Comparison of ENCODE assay signal across 14 cellular contexts in the genomic region with DNA sequence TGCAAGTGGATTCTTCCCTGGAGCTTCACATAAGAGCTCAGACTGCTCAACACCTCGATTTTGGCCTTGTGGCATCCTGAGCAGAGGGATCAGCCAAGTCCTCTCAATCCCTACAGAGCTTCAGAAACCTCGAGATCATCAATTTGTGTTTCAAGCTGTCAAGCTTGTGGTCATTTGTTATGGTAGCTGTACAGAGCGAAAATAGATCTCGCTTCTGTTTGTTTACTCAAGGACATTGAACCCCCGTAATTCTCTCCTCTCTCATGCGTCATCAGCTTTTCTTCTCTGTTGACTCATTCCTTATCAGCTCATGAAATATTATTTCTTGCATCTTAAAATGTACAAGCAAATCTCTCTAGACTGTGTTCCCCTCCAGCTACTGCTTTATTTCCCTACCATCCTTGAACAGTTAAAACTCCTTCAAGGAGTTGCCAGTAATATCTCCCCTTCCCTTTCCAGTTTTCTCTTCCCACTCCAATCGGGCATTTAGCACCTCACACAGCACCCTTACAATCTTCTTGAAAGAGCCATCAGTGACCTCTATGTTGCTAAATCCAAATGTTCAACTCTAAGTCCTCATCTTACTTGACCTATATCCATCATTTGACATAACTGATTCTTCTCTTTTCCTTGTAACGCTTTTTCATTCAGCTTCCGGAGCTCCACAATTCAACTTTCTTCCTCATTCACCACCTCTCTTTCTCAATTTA.
DNase-seq lines count a peak whose midpoint lies in the region; TF ChIP-seq lines count a peak whose summit lies in the region.
"Had no signal": no experiment of that assay in that cellular context is flagged by ENCODE, and none has a peak within 500 bp of the region (broad histone marks: within the 10 kb centered on the region; RNA-seq: fewer than 3 reads in every experiment).

No MANE protein-coding gene starts in this region.

- H3K36me3 ChIP-seq in BLaER1 (no peaks in the 10 kb centered on the region), liver (ENCODE audit: control insufficient read depth in 4 of 4, insufficient read depth in 3 of 4, low read depth in 1 of 4, low read length in 3 of 4) (no peaks in the 10 kb centered on the region)
- H3K36me3 ChIP-seq: breast epithelium had no signal

- H4K20me1 ChIP-seq in BLaER1: no peaks in the 10 kb centered on the region

- H3K4me1 ChIP-seq in BLaER1: peaks cover 15% of the 10 kb centered on the region
- H3K4me1 ChIP-seq in liver (ENCODE audit: control insufficient read depth in 4 of 4, insufficient read depth in 4 of 4, low read length in 3 of 4): no peaks in the 10 kb centered on the region
- H3K4me1 ChIP-seq: breast epithelium had no signal

- H3K4me3 ChIP-seq in BLaER1: no peak overlapping the region
- no peak overlapping the region for H3K4me3 ChIP-seq in cardiac fibroblast (replicated peaks in 1 of 2; ENCODE audit: low read depth in 2 of 2, low read length in 2 of 2)
- H3K4me3 ChIP-seq in liver (ENCODE audit: low read depth in 1 of 3, low read length in 3 of 3): no peak overlapping the region
- H3K4me3 ChIP-seq: breast epithelium had no signal

- WGBS in liver: 36% methylated on average over 9 of the region's 9 CpGs

- H3K9ac ChIP-seq in BLaER1 (no peak overlapping the region), liver (ENCODE audit: low read depth in 1 of 2, low read length in 2 of 2) (no peak overlapping the region)

- no peak overlapping the region for H3K27ac ChIP-seq in BLaER1
- no peak overlapping the region for H3K27ac ChIP-seq in liver (ENCODE audit: low read depth in 1 of 2, low read length in 2 of 2)
- H3K27ac ChIP-seq: breast epithelium had no signal

- TF ChIP-seq CTCF in cardiac fibroblast (IDR thresholded peaks at IDR 0.05; ENCODE audit: low read depth, low read length) (no peak), liver (IDR thresholded peaks at IDR 0.05; ENCODE audit: low read depth, low read length, missing input control) (no peak)

- H3K4me2 ChIP-seq in BLaER1: peak overlapping the region; percentile 38

- DNase-seq in LoVo (ENCODE audit: low spot score) (peak; percentile 82), cardiac fibroblast (ENCODE audit: low read depth in 2 of 2) (peak; percentile 82 to 94), germinal center (ENCODE audit: low spot score) (no peak), NCI-H526 (lab: John Stamatoyannopoulos, UW) (no peak), islet precursor cell (no peak), 8988T (no peak)
- DNase-seq: CD4-positive, CD25-positive, alpha-beta regulatory T cell; kidney; NCI-H146; stimulated activated CD4-positive, alpha-beta T cell treated with anti-CD3 and anti-CD28 coated beads, Interleukin-2, amount 100 ng/mL, for 24 hours; SW 1271 had no signal

- TF ChIP-seq RAD21 in liver (IDR thresholded peaks at IDR 0.05): no peak

- peaks cover 34% of the 10 kb centered on the region for H3K9me3 ChIP-seq in BLaER1
- no peaks in the 10 kb centered on the region for H3K9me3 ChIP-seq in liver (ENCODE audit: control insufficient read depth in 4 of 4, low read length in 3 of 4)
- H3K9me3 ChIP-seq: breast epithelium had no signal

- H3K27me3 ChIP-seq in BLaER1 (no peaks in the 10 kb centered on the region), liver (ENCODE audit: control insufficient read depth in 4 of 4, insufficient read depth in 4 of 4, low read length in 3 of 4) (no peaks in the 10 kb centered on the region)
- H3K27me3 ChIP-seq: breast epithelium had no signal

TF ChIP-seq in liver, 16 proteins besides CTCF, POLR2A, EP300 and RAD21:
- no peak for TF ChIP-seq NR2F2 (IDR thresholded peaks at IDR 0.05)
- no peak for TF ChIP-seq YY1 (IDR thresholded peaks at IDR 0.05)
- TF ChIP-seq, protein P1, sequence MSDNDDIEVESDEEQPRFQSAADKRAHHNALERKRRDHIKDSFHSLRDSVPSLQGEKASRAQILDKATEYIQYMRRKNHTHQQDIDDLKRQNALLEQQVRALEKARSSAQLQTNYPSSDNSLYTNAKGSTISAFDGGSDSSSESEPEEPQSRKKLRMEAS (IDR thresholded peaks at IDR 0.05): no peak
- no peak for TF ChIP-seq FOXA1 (IDR thresholded peaks at IDR 0.05)
- TF ChIP-seq HNF4A (conservative IDR thresholded peaks at IDR 0.05): peak in 1 of 2 donors; percentile 5
- no peak for TF ChIP-seq TAF1 (conservative IDR thresholded peaks at IDR 0.05)
- TF ChIP-seq JUND (IDR thresholded peaks at IDR 0.05): peak in 1 of 2 donors; percentile 53
- TF ChIP-seq HNF4G (IDR thresholded peaks at IDR 0.05): no peak
- TF ChIP-seq GABPA (IDR thresholded peaks at IDR 0.05 in 1 of 2, conservative IDR thresholded peaks at IDR 0.05 in 1 of 2): no peak
- TF ChIP-seq EGR1 (IDR thresholded peaks at IDR 0.05; ENCODE audit: low read depth in 2 of 2): no peak
- TF ChIP-seq SP1 (IDR thresholded peaks at IDR 0.05): no peak
- TF ChIP-seq, protein P2, sequence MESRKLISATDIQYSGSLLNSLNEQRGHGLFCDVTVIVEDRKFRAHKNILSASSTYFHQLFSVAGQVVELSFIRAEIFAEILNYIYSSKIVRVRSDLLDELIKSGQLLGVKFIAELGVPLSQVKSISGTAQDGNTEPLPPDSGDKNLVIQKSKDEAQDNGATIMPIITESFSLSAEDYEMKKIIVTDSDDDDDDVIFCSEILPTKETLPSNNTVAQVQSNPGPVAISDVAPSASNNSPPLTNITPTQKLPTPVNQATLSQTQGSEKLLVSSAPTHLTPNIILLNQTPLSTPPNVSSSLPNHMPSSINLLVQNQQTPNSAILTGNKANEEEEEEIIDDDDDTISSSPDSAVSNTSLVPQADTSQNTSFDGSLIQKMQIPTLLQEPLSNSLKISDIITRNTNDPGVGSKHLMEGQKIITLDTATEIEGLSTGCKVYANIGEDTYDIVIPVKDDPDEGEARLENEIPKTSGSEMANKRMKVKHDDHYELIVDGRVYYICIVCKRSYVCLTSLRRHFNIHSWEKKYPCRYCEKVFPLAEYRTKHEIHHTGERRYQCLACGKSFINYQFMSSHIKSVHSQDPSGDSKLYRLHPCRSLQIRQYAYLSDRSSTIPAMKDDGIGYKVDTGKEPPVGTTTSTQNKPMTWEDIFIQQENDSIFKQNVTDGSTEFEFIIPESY (IDR thresholded peaks at IDR 0.05): no peak
- peak; percentile 24 for TF ChIP-seq FOXA2 (IDR thresholded peaks at IDR 0.05)
- peak; percentile 48 to 54 for TF ChIP-seq RXRA (IDR thresholded peaks at IDR 0.05)
- TF ChIP-seq, protein P3, sequence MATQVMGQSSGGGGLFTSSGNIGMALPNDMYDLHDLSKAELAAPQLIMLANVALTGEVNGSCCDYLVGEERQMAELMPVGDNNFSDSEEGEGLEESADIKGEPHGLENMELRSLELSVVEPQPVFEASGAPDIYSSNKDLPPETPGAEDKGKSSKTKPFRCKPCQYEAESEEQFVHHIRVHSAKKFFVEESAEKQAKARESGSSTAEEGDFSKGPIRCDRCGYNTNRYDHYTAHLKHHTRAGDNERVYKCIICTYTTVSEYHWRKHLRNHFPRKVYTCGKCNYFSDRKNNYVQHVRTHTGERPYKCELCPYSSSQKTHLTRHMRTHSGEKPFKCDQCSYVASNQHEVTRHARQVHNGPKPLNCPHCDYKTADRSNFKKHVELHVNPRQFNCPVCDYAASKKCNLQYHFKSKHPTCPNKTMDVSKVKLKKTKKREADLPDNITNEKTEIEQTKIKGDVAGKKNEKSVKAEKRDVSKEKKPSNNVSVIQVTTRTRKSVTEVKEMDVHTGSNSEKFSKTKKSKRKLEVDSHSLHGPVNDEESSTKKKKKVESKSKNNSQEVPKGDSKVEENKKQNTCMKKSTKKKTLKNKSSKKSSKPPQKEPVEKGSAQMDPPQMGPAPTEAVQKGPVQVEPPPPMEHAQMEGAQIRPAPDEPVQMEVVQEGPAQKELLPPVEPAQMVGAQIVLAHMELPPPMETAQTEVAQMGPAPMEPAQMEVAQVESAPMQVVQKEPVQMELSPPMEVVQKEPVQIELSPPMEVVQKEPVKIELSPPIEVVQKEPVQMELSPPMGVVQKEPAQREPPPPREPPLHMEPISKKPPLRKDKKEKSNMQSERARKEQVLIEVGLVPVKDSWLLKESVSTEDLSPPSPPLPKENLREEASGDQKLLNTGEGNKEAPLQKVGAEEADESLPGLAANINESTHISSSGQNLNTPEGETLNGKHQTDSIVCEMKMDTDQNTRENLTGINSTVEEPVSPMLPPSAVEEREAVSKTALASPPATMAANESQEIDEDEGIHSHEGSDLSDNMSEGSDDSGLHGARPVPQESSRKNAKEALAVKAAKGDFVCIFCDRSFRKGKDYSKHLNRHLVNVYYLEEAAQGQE (IDR thresholded peaks at IDR 0.05): no peak

Comparison
In these comparisons a context has a peak if more than half of its experiments do, and no peak if none do; other contexts are left out.
1. DNase-seq: peak in LoVo (single experiment) and cardiac fibroblast (2 of 2); none in germinal center (single experiment), NCI-H526 (0 of 2), islet precursor cell (single experiment) and 8988T (single experiment).